ENCODE assay signal across 17 cellular contexts in genomic region chr2:176827269-176827668, GRCh38.
DNase-seq lines count a peak whose midpoint lies in the region; ATAC-seq and TF ChIP-seq lines count a peak whose summit lies in the region.
"Had no signal": no experiment of that assay in that cellular context is flagged by ENCODE, and none has a peak within 500 bp of the region (broad histone marks: within the 10 kb centered on the region; RNA-seq: fewer than 3 reads in every experiment).

No MANE protein-coding gene starts in this region.

- no peaks in the 10 kb centered on the region for H3K36me3 Mint-ChIP-seq in activated T-helper 17 cell treated with anti-CD3 and anti-CD28 coated beads, Interleukin-2, amount 50 U/mL, for 72 hours (ENCODE audit: low read depth)
- H3K36me3 Mint-ChIP-seq in naive thymus-derived CD8-positive, alpha-beta T cell = no peaks in the 10 kb centered on the region

- H3K4me3 Mint-ChIP-seq in activated T-helper 17 cell treated with anti-CD3 and anti-CD28 coated beads, Interleukin-2, amount 50 U/mL, for 72 hours = peak overlapping the region; percentile 62
- peak overlapping the region in 9 of 10 donors; percentile 22 to 79 (median 68) for H3K4me3 Mint-ChIP-seq in naive thymus-derived CD8-positive, alpha-beta T cell

- 56 to 76% methylated on average over 3 of the region's 3 CpGs for WGBS in gastroesophageal sphincter (ENCODE audit: low coverage in 1 of 2), 2 donors

- H3K4me1 Mint-ChIP-seq in activated T-helper 17 cell treated with anti-CD3 and anti-CD28 coated beads, Interleukin-2, amount 50 U/mL, for 72 hours = peaks cover 8% of the 10 kb centered on the region
- H3K4me1 Mint-ChIP-seq in naive thymus-derived CD8-positive, alpha-beta T cell = peaks cover 30 to 81% (median 67%) of the 10 kb centered on the region in 4 donors

- POLR2A ChIA-PET in naive thymus-derived CD8-positive, alpha-beta T cell (lab: Charles Lee) = no interaction called here

- no peak for TF ChIP-seq POLR2A in gastroesophageal sphincter (IDR thresholded peaks at IDR 0.05)

- peak; percentile 75 for ATAC-seq in activated T-helper 17 cell treated with anti-CD3 and anti-CD28 coated beads, Interleukin-2, amount 50 U/mL, for 72 hours (replicated peaks)
- no peak for ATAC-seq in naive thymus-derived CD8-positive, alpha-beta T cell
- ATAC-seq in stimulated activated naive CD8-positive, alpha-beta T cell treated with anti-CD3 and anti-CD28 coated beads, Interleukin-15, Interleukin-2, amounts not matched to agents 100 U/mL and 50 U/mL, for 24 hours = peak; percentile 67
- ATAC-seq in HG03457 (IDR thresholded peaks at IDR 0.05; ENCODE audit: unreplicated experiment) = no peak
- ATAC-seq in gastroesophageal sphincter = no peak

- H3K4me1 ChIP-seq in gastroesophageal sphincter = no peaks in the 10 kb centered on the region
- H3K4me1 ChIP-seq: tibial nerve had no signal

- no peaks in the 10 kb centered on the region for H3K9me3 Mint-ChIP-seq in activated T-helper 17 cell treated with anti-CD3 and anti-CD28 coated beads, Interleukin-2, amount 50 U/mL, for 72 hours
- H3K9me3 Mint-ChIP-seq in naive thymus-derived CD8-positive, alpha-beta T cell = peaks cover 0 to 1% (median 0%) of the 10 kb centered on the region in 9 donors

- no peak for TF ChIP-seq EP300 in gastroesophageal sphincter (IDR thresholded peaks at IDR 0.05)

- no peaks in the 10 kb centered on the region for H3K36me3 ChIP-seq in gastroesophageal sphincter
- H3K36me3 ChIP-seq: tibial nerve had no signal

- no peak overlapping the region for H3K4me3 ChIP-seq in gastroesophageal sphincter
- H3K4me3 ChIP-seq: tibial nerve had no signal

- peaks cover 7% of the 10 kb centered on the region for H3K27me3 ChIP-seq in gastroesophageal sphincter

- H3K9me3 ChIP-seq in gastroesophageal sphincter = no peaks in the 10 kb centered on the region
- H3K9me3 ChIP-seq: tibial nerve had no signal

- no peak for TF ChIP-seq CTCF in gastroesophageal sphincter (IDR thresholded peaks at IDR 0.05)

- peak overlapping the region; percentile 87 for H3K27ac Mint-ChIP-seq in activated T-helper 17 cell treated with anti-CD3 and anti-CD28 coated beads, Interleukin-2, amount 50 U/mL, for 72 hours
- H3K27ac Mint-ChIP-seq in naive thymus-derived CD8-positive, alpha-beta T cell = peak overlapping the region; percentile 86 to 98 (median 92)

- no peak overlapping the region for H3K27ac ChIP-seq in gastroesophageal sphincter
- H3K27ac ChIP-seq: epithelial cell of prostate, tibial nerve had no signal

- peak; percentile 56 for DNase-seq in activated naive CD4-positive, alpha-beta T cell treated with Interleukin-2 at 50 U/mL for 16 hours
- DNase-seq in activated naive CD4-positive, alpha-beta T cell (lab: John Stamatoyannopoulos, UW) = no peak
- DNase-seq in naive thymus-derived CD8-positive, alpha-beta T cell = no peak
- peak; percentile 68 for DNase-seq in stimulated activated naive CD8-positive, alpha-beta T cell treated with anti-CD3 and anti-CD28 coated beads, Interleukin-15, Interleukin-2, amounts not matched to agents 100 U/mL and 50 U/mL, for 24 hours
- DNase-seq in NCI-H1694 treated with DMSO at 0.1 percent for 48 hours (lab: John Stamatoyannopoulos, UW) = no peak
- DNase-seq: aorta, Calu3, GF-D8, mesendoderm, NCI-H1417 treated with DMSO at 0.1 percent for 48 hours, NCI-H345, Right ventricle myocardium superior had no signal

- H3K27me3 Mint-ChIP-seq in activated T-helper 17 cell treated with anti-CD3 and anti-CD28 coated beads, Interleukin-2, amount 50 U/mL, for 72 hours = no peaks in the 10 kb centered on the region
- H3K27me3 Mint-ChIP-seq in naive thymus-derived CD8-positive, alpha-beta T cell = no peaks in the 10 kb centered on the region

Comparison
In these comparisons a context has a peak if more than half of its experiments do, and no peak if none do; other contexts are left out.
1. DNase-seq: peak in activated naive CD4-positive, alpha-beta T cell treated with Interleukin-2 at 50 U/mL for 16 hours (single experiment) and stimulated activated naive CD8-positive, alpha-beta T cell treated with anti-CD3 and anti-CD28 coated beads, Interleukin-15, Interleukin-2, amounts not matched to agents 100 U/mL and 50 U/mL, for 24 hours (single experiment); none in activated naive CD4-positive, alpha-beta T cell (0 of 4), naive thymus-derived CD8-positive, alpha-beta T cell (0 of 10) and NCI-H1694 treated with DMSO at 0.1 percent for 48 hours (single experiment).
2. ATAC-seq: peak in activated T-helper 17 cell treated with anti-CD3 and anti-CD28 coated beads, Interleukin-2, amount 50 U/mL, for 72 hours (single experiment) and stimulated activated naive CD8-positive, alpha-beta T cell treated with anti-CD3 and anti-CD28 coated beads, Interleukin-15, Interleukin-2, amounts not matched to agents 100 U/mL and 50 U/mL, for 24 hours (single experiment); none in naive thymus-derived CD8-positive, alpha-beta T cell (0 of 2), HG03457 (single experiment) and gastroesophageal sphincter (single experiment).